ENCODE assay signal across 1 cellular context in the genomic region with DNA sequence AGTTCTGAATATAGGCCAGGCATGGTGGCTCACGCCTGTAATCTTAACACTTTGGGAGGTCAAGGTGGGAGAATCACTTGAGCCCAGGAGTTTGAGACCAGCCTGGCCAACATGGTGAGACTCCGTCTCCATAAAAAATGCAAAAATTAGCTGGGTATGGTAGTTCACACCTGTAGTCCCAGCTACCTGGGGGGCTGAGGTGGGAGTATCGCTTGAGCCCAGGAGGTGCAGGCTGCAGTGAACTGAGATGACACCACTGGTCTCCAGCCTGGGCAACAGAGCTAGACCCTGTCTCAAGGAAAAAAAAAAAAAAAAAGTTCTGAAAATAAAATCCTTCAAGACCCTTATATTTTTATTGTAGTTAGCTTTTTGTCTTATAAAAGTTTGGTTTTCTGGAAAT.
A peak's percentile ranks its signal among the peaks of the same experiment; 100 is the strongest.
TF ChIP-seq lines count a peak whose summit lies in the region.

No MANE protein-coding gene starts in this region.

TF ChIP-seq in K562, 482 proteins besides CTCF, POLR2A, EP300 and RAD21:
- no peak for TF ChIP-seq ZBTB43 (CRISPR knock-in tag; IDR thresholded peaks at IDR 0.05)
- 0 out of 2 replicates have a peak, but pooled peaks have one; percentile 52 for TF ChIP-seq ZNF121 (CRISPR knock-in tag; conservative IDR thresholded peaks at IDR 0.05)
